Comparison of ENCODE assay signal across 31 cellular contexts in the genomic region with DNA sequence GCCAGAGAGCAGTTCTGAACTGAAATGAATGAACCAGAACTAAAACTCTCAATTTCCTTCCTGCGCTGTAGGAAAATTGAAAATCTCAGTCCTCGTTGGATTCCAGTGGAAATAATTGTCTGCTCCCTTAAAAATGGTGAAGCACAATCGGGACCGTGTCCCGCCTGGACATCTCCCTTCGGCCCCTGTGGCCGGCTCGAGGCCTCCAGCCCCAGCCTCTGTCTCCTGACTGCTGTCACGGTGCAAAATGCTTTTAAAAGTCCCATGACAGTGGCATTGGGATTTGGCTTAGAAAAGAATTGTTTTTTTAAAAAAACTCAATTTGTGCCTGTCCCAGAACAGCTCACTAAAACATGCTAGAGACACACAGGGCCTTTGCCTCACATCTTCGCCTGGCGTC.
"Had no signal": no experiment of that assay in that cellular context is flagged by ENCODE, and none has a peak within 500 bp of the region (broad histone marks: within the 10 kb centered on the region; RNA-seq: fewer than 3 reads in every experiment).

No MANE protein-coding gene starts in this region.

- H3K27ac ChIP-seq: PC-9, RWPE1, WERI-Rb-1 had no signal

- H2AFZ ChIP-seq: PC-9 had no signal

- H3K36me3 ChIP-seq: MG63, WERI-Rb-1 had no signal

- H3K9me3 ChIP-seq: MG63 had no signal

- H3K4me3 ChIP-seq: MG63, PC-9 had no signal

- DNase-seq: activated CD4-positive, alpha-beta T cell treated with anti-CD3 and anti-CD28 coated beads, Interleukin-2, amount 10 ng/mL, durations not matched to agents 24 days and 14 days; activated CD4-positive, alpha-beta T cell treated with anti-CD3 and anti-CD28 coated beads, Interleukin-2, amount 50 U/mL, for 48 hours; activated CD8-positive, alpha-beta T cell treated with anti-CD3 and anti-CD28 coated beads, Interleukin-2, amount 10 ng/mL, durations not matched to agents 7 days and 5 days; activated gamma-delta T cell; activated naive CD4-positive, alpha-beta T cell treated with Interleukin-2 at 50 U/mL for 16 hours; activated T-cell treated with anti-CD3 and anti-CD28 coated beads, Interleukin-2, amount 50 U/mL, for 24 hours; anterior cingulate cortex; caudate nucleus; cerebellar nuclear complex; Kasumi-1; MG63; NCI-H1092 treated with DMSO at 0.1 percent for 48 hours; NCI-H1417; NCI-H146; NCI-H187; NCI-H2029 treated with DMSO at 0.1 percent for 48 hours; NCI-H2107; NCI-H2171; NCI-H510A; NCI-H526; NCI-H748 treated with DMSO at 0.1 percent for 48 hours; NK-92 treated with Interleukin-12 subunit alpha and Interleukin-12 subunit beta, amount 100 ng/mL, for 24 hours; PC-9; SIG-M5; SW 1271; T1000; WERI-Rb-1 had no signal

- H3K4me1 Mint-ChIP-seq: activated CD4-positive, alpha-beta T cell treated with anti-CD3 and anti-CD28 coated beads, Interleukin-2, amount 10 ng/mL, durations not matched to agents 24 days and 14 days had no signal

- H3K4me2 ChIP-seq: PC-9 had no signal

- H3K4me3 Mint-ChIP-seq: activated CD4-positive, alpha-beta T cell treated with anti-CD3 and anti-CD28 coated beads, Interleukin-2, amount 10 ng/mL, durations not matched to agents 24 days and 14 days; activated CD8-positive, alpha-beta T cell treated with anti-CD3 and anti-CD28 coated beads, Interleukin-2, amount 10 ng/mL, durations not matched to agents 7 days and 5 days; activated T-cell treated with anti-CD3 and anti-CD28 coated beads, Interleukin-2, amount 50 U/mL, for 24 hours; brain had no signal

- H3K27ac Mint-ChIP-seq: activated CD4-positive, alpha-beta T cell treated with anti-CD3 and anti-CD28 coated beads, Interleukin-2, amount 10 ng/mL, durations not matched to agents 24 days and 14 days; activated CD8-positive, alpha-beta T cell treated with anti-CD3 and anti-CD28 coated beads, Interleukin-2, amount 10 ng/mL, durations not matched to agents 7 days and 5 days; activated naive CD4-positive, alpha-beta T cell treated with anti-CD3 and anti-CD28 coated beads, Interleukin-2, amount 50 U/mL, for 72 hours; activated T-cell treated with anti-CD3 and anti-CD28 coated beads, Interleukin-2, amount 50 U/mL, for 24 hours; activated T-helper 2 cell treated with anti-CD3 and anti-CD28 coated beads, Interferon-gamma antibody, Interleukin-2, Interleukin-4, amounts not matched to agents 10 μg/mL and 5 μg/mL and 100 μg/mL, durations not matched to agents 14 hours and 24 hours and 36 hours; brain had no signal

- H3K27me3 Mint-ChIP-seq: activated CD4-positive, alpha-beta T cell treated with anti-CD3 and anti-CD28 coated beads, Interleukin-2, amount 10 ng/mL, durations not matched to agents 24 days and 14 days; brain had no signal

- H3K9me3 Mint-ChIP-seq: activated CD4-positive, alpha-beta T cell treated with anti-CD3 and anti-CD28 coated beads, Interleukin-2, amount 10 ng/mL, durations not matched to agents 24 days and 14 days; activated naive CD4-positive, alpha-beta T cell treated with anti-CD3 and anti-CD28 coated beads, Interleukin-2, amount 50 U/mL, for 72 hours; activated T-cell treated with anti-CD3 and anti-CD28 coated beads, Interleukin-2, amount 50 U/mL, for 24 hours; activated T-helper 2 cell treated with anti-CD3 and anti-CD28 coated beads, Interferon-gamma antibody, Interleukin-2, Interleukin-4, amounts not matched to agents 10 μg/mL and 5 μg/mL and 100 μg/mL, durations not matched to agents 14 hours and 24 hours and 36 hours had no signal

- H3K36me3 Mint-ChIP-seq: activated naive CD4-positive, alpha-beta T cell treated with anti-CD3 and anti-CD28 coated beads, Interleukin-2, amount 50 U/mL, for 72 hours; brain had no signal
